In the genomic region with DNA sequence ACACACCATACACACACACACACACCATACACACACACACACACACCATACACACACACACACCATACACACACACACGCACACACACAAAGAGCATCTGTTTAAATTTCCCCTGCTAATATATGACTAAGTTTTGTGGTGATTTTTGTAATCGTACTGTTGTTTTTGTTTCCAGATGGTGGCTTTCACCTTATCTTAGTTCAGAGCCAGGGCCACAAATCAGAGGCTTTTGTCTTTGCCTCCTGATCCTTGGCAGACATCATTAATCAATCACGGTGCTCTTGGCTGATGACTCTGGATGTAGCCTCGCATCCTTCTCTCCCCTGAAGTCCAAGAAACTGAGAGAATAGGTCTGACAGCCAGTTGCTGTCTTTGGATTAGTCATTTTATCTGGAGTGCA, we compare ENCODE assay signal across 3 cellular contexts.
TF ChIP-seq lines count a peak whose summit lies in the region.

No MANE protein-coding gene starts in this region.

TF ChIP-seq in SK-N-SH, 30 proteins besides CTCF, POLR2A, EP300 and RAD21:
- TF ChIP-seq EZH2phosphoT487 (IDR thresholded peaks at IDR 0.05; ENCODE audit: borderline replicate concordance, low read depth) (no peak), GATA2 (CRISPR knock-in tag; IDR thresholded peaks at IDR 0.05) (peak; percentile 12; the same call in 1 of the 2 replicates)

TF ChIP-seq in SK-N-SH treated with all-trans-retinoic acid at 6 μM for 48 hours, 23 proteins besides CTCF, POLR2A, EP300 and RAD21:
- no peak for TF ChIP-seq ZFP3 (CRISPR knock-in tag; IDR thresholded peaks at IDR 0.05)
- TF ChIP-seq OSR1 (CRISPR knock-in tag; IDR thresholded peaks at IDR 0.05) = no peak
- TF ChIP-seq, protein P1, sequence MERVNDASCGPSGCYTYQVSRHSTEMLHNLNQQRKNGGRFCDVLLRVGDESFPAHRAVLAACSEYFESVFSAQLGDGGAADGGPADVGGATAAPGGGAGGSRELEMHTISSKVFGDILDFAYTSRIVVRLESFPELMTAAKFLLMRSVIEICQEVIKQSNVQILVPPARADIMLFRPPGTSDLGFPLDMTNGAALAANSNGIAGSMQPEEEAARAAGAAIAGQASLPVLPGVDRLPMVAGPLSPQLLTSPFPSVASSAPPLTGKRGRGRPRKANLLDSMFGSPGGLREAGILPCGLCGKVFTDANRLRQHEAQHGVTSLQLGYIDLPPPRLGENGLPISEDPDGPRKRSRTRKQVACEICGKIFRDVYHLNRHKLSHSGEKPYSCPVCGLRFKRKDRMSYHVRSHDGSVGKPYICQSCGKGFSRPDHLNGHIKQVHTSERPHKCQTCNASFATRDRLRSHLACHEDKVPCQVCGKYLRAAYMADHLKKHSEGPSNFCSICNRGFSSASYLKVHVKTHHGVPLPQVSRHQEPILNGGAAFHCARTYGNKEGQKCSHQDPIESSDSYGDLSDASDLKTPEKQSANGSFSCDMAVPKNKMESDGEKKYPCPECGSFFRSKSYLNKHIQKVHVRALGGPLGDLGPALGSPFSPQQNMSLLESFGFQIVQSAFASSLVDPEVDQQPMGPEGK (CRISPR knock-in tag; IDR thresholded peaks at IDR 0.05; ENCODE audit: borderline replicate concordance) = no peak

TF ChIP-seq in IMR-90, 13 proteins besides CTCF, POLR2A, EP300 and RAD21:
- TF ChIP-seq CEBPB (IDR thresholded peaks at IDR 0.05; ENCODE audit: low read depth, low read length) = no peak
- TF ChIP-seq, protein P2, sequence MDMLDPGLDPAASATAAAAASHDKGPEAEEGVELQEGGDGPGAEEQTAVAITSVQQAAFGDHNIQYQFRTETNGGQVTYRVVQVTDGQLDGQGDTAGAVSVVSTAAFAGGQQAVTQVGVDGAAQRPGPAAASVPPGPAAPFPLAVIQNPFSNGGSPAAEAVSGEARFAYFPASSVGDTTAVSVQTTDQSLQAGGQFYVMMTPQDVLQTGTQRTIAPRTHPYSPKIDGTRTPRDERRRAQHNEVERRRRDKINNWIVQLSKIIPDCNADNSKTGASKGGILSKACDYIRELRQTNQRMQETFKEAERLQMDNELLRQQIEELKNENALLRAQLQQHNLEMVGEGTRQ (IDR thresholded peaks at IDR 0.05; ENCODE audit: low read depth, low read length) = no peak
- TF ChIP-seq RCOR1 (IDR thresholded peaks at IDR 0.05; ENCODE audit: insufficient replicate concordance, low read length) = no peak
- TF ChIP-seq RFX5 (IDR thresholded peaks at IDR 0.05; ENCODE audit: low read depth, low read length) = no peak
- TF ChIP-seq MXI1 (IDR thresholded peaks at IDR 0.05; ENCODE audit: borderline replicate concordance, low read depth, low read length) = no peak
- no peak for TF ChIP-seq NFE2L2 (IDR thresholded peaks at IDR 0.05; ENCODE audit: low read depth, low read length)
- no peak for TF ChIP-seq CHD1 (IDR thresholded peaks at IDR 0.05; ENCODE audit: low read depth, low read length)
- no peak for TF ChIP-seq FOS (IDR thresholded peaks at IDR 0.05; ENCODE audit: low read depth, low read length)
